In genomic region chr3:165194477-165195135, GRCh38 we compare ENCODE assay signal across 3 cellular contexts.
TF ChIP-seq lines count a peak whose summit lies in the region.

No MANE protein-coding gene starts in this region.

TF ChIP-seq in liver, 16 proteins besides CTCF, POLR2A, EP300 and RAD21:
- TF ChIP-seq ATF3 (IDR thresholded peaks at IDR 0.05) = no peak
- no peak for TF ChIP-seq MAX (IDR thresholded peaks at IDR 0.05)
- TF ChIP-seq YY1 (IDR thresholded peaks at IDR 0.05) = no peak

TF ChIP-seq in HepG2, 621 proteins besides CTCF, POLR2A, EP300 and RAD21:
- no peak for TF ChIP-seq ZBTB7A (CRISPR knock-in tag; IDR thresholded peaks at IDR 0.05)
- TF ChIP-seq FOXO1 (CRISPR knock-in tag; IDR thresholded peaks at IDR 0.05) = no peak
- TF ChIP-seq ERF (CRISPR knock-in tag; IDR thresholded peaks at IDR 0.05) = no peak
- no peak for TF ChIP-seq TAF15 (IDR thresholded peaks at IDR 0.05; ENCODE audit: low read depth, low read length, poor library complexity, severe bottlenecking)
- TF ChIP-seq ZEB1 (IDR thresholded peaks at IDR 0.05; ENCODE audit: insufficient replicate concordance, low read depth) = no peak
- no peak for TF ChIP-seq SKI (IDR thresholded peaks at IDR 0.05; ENCODE audit: partially characterized antibody)
- TF ChIP-seq POLR2AphosphoS2 (IDR thresholded peaks at IDR 0.05; ENCODE audit: low read depth, low read length) = no peak
- TF ChIP-seq MLLT10 (CRISPR knock-in tag; IDR thresholded peaks at IDR 0.05) = no peak
- TF ChIP-seq FUBP1 (CRISPR knock-in tag; IDR thresholded peaks at IDR 0.05; ENCODE audit: borderline replicate concordance) = no peak
- TF ChIP-seq CCDC6 (CRISPR knock-in tag; IDR thresholded peaks at IDR 0.05) = no peak
- TF ChIP-seq ZNF18 (CRISPR knock-in tag; IDR thresholded peaks at IDR 0.05; ENCODE audit: insufficient replicate concordance) = no peak
- TF ChIP-seq HNF4G (IDR thresholded peaks at IDR 0.05; ENCODE audit: borderline replicate concordance, low read depth, low read length) = no peak
- TF ChIP-seq HNF4G (CRISPR knock-in tag; IDR thresholded peaks at IDR 0.05; ENCODE audit: borderline replicate concordance, low read depth) = no peak
- TF ChIP-seq ZBTB4 (CRISPR knock-in tag; IDR thresholded peaks at IDR 0.05; ENCODE audit: borderline replicate concordance) = no peak
- no peak for TF ChIP-seq ZBTB3 (CRISPR knock-in tag; IDR thresholded peaks at IDR 0.05; ENCODE audit: borderline replicate concordance, low read depth)
- no peak for TF ChIP-seq TFDP2 (CRISPR knock-in tag; IDR thresholded peaks at IDR 0.05)
- TF ChIP-seq ZNF781 (CRISPR knock-in tag; IDR thresholded peaks at IDR 0.05; ENCODE audit: borderline replicate concordance, not compliant biosample characterization) = no peak

TF ChIP-seq in H1, 55 proteins besides CTCF, POLR2A, EP300 and RAD21:
- TF ChIP-seq CHD7 (IDR thresholded peaks at IDR 0.05; ENCODE audit: insufficient replicate concordance, low read length) = no peak
- no peak for TF ChIP-seq CHD2 (IDR thresholded peaks at IDR 0.05; ENCODE audit: low read length)
- peak; percentile 19 for TF ChIP-seq RNF2 (IDR thresholded peaks at IDR 0.05; ENCODE audit: borderline replicate concordance, low read depth, low read length, missing control alignments, poor library complexity, severe bottlenecking)
- TF ChIP-seq RFX5 (IDR thresholded peaks at IDR 0.05; ENCODE audit: borderline replicate concordance, low read depth, low read length) = no peak
- TF ChIP-seq EZH2 (IDR thresholded peaks at IDR 0.05; ENCODE audit: low read depth, low read length, severe bottlenecking) = no peak
- TF ChIP-seq RBBP5 (IDR thresholded peaks at IDR 0.05; ENCODE audit: borderline replicate concordance, low read depth, low read length) = no peak
- TF ChIP-seq CEBPB (IDR thresholded peaks at IDR 0.05; ENCODE audit: low read depth, low read length) = no peak
- TF ChIP-seq SUZ12 (IDR thresholded peaks at IDR 0.05; ENCODE audit: low read length) = no peak
- TF ChIP-seq SIN3A (conservative IDR thresholded peaks at IDR 0.05 in 1 of 2, IDR thresholded peaks at IDR 0.05 in 1 of 2; ENCODE audit: low read depth in 1 of 2, low read length in 2 of 2) = no peak
- TF ChIP-seq KDM4A (IDR thresholded peaks at IDR 0.05; ENCODE audit: low read depth, low read length, severe bottlenecking) = peak; percentile 10
- no peak for TF ChIP-seq GABPA (IDR thresholded peaks at IDR 0.05; ENCODE audit: borderline replicate concordance, insufficient read depth, low read length)
- no peak for TF ChIP-seq YY1 (IDR thresholded peaks at IDR 0.05; ENCODE audit: low read depth, low read length)
- TF ChIP-seq KDM1A (IDR thresholded peaks at IDR 0.05; ENCODE audit: borderline replicate concordance, low read length) = no peak
- TF ChIP-seq CHD1 (IDR thresholded peaks at IDR 0.05; ENCODE audit: low read depth, low read length) = no peak
